In the genomic region with DNA sequence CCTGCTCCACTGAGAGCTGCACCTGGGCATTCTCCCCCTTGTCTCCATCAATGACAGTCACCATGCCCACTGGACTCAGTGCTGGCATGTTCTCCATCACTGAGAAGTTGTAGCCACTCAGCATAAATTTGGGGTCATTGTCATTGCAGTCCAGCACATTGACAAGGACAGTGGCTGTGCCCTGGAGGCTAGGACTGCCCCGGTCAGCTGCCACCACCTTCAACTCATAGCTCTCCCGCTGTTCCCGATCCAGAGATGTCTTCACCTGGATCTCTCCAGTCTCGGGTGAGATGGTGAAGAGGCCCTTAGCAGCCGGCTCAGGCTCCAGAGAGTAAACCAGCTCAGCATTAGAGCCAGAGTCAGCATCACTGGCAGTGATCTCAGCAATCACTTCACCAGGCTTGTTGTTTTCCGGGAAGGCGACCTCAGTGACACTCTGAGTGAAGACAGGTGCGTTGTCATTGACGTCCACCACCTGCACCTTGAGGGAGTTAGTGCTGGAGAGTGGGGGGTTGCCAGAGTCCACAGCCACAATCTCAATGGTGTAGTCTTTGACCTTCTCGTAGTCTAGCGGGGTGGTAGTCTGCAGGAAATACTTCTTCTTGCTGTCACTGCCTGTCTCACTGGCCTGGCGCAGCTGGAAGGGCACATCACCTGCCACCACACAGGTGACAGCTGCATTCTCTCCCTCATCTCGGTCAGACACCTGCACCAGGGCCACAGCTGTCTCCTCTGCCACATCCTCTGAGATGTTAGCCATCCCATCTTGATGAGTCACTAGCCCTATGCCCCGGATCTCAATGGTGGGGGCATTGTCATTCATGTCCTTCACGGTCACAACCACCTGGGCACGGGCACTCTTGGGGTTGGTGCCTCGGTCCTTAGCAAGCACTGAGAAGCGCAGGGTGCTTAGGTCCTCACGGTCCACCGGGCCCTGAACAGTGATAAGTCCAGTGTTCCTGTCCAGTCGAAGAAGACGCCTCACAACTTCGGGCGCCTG, we compare ENCODE assay signal across 15 cellular contexts. TPM values are rescaled to one million over a fixed set of nuclear protein-coding genes. Genes with fewer than 3 reads are reported as not detected.
DNase-seq lines count a peak whose midpoint lies in the region; ATAC-seq and TF ChIP-seq lines count a peak whose summit lies in the region.
"Had no signal": no experiment of that assay in that cellular context is flagged by ENCODE, and none has a peak within 500 bp of the region (broad histone marks: within the 10 kb centered on the region; RNA-seq: fewer than 3 reads in every experiment).

No MANE protein-coding gene starts in this region.

- TF ChIP-seq CTCF in chondrocyte (IDR thresholded peaks at IDR 0.05): no peak

- peaks cover 56% of the 10 kb centered on the region for H3K36me3 Mint-ChIP-seq in chondrocyte (ENCODE audit: low read depth)

- no peak overlapping the region for H4K12ac ChIP-seq in trophoblast cell (ENCODE audit: low read depth, low read length)

- H3K4ac ChIP-seq in trophoblast cell (ENCODE audit: low read depth, low read length): no peak overlapping the region

- H3K27ac ChIP-seq in cingulate gyrus (ENCODE audit: low read depth, low read length) (peak overlapping the region; percentile 77), trophoblast cell (ENCODE audit: low read depth, low read length) (no peak overlapping the region)

- H3K9me3 ChIP-seq in trophoblast cell (ENCODE audit: insufficient read depth, low read depth, low read length): no peaks in the 10 kb centered on the region
- H3K9me3 ChIP-seq: esophagus squamous epithelium had no signal

- no peak overlapping the region for H3K18ac ChIP-seq in trophoblast cell (ENCODE audit: low read length)

- no peaks in the 10 kb centered on the region for H3K27me3 ChIP-seq in trophoblast cell (ENCODE audit: insufficient read depth, low read length)
- H3K27me3 ChIP-seq: esophagus squamous epithelium had no signal

- WGBS in trophoblast cell (ENCODE audit: extremely low coverage, insufficient coverage, insufficient read length): no CpG with 5 or more reads among the region's 24 CpGs

- H2AK5ac ChIP-seq in trophoblast cell (ENCODE audit: low read length): no peak overlapping the region

- H3K4me3 Mint-ChIP-seq in chondrocyte (ENCODE audit: unreplicated experiment): no peak overlapping the region
- H3K4me3 Mint-ChIP-seq: activated CD4-positive, alpha-beta T cell treated with anti-CD3 and anti-CD28 coated beads for 36 hours had no signal

- H3K4me1 ChIP-seq in trophoblast cell (ENCODE audit: control insufficient read depth in 1 of 2, insufficient read depth in 2 of 2, low read length in 2 of 2): peaks cover 7 to 8% of the 10 kb centered on the region in 2 experiments

- H3K27me3 Mint-ChIP-seq in chondrocyte (ENCODE audit: low read depth): no peaks in the 10 kb centered on the region

- no peak overlapping the region for H2AFZ ChIP-seq in trophoblast cell (ENCODE audit: insufficient read depth, low read length, poor library complexity)

- H4K91ac ChIP-seq in trophoblast cell (ENCODE audit: low read depth, low read length): no peak overlapping the region

- no peak overlapping the region for H3K4me3 ChIP-seq in trophoblast cell (ENCODE audit: low read depth, low read length)
- H3K4me3 ChIP-seq: esophagus squamous epithelium had no signal

- no peak overlapping the region for H3K23ac ChIP-seq in trophoblast cell (ENCODE audit: low read length)

- DNase-seq in DMS53 treated with DMSO at 0.1 percent for 48 hours (lab: John Stamatoyannopoulos, UW; ENCODE audit: unreplicated experiment) (peak; percentile 99), NCI-H510A (lab: John Stamatoyannopoulos, UW) (peak; percentile 83), trophoblast cell (peak; percentile 10 to 42), chondrocyte (ENCODE audit: low spot score) (no peak)
- DNase-seq: activated CD4-positive, alpha-beta T cell treated with anti-CD3 and anti-CD28 coated beads for 36 hours; AML-193; effector CD8-positive, alpha-beta T cell; esophagus squamous epithelium; NCI-H1092; NCI-H2171 treated with DMSO at 0.1 percent for 48 hours had no signal

- no peak overlapping the region for H2BK120ac ChIP-seq in trophoblast cell (ENCODE audit: insufficient read depth, low read length, poor library complexity)

- H2BK5ac ChIP-seq in trophoblast cell (ENCODE audit: low read depth, low read length, poor library complexity): no peak overlapping the region

- H3K27ac Mint-ChIP-seq in chondrocyte (ENCODE audit: unreplicated experiment): no peak overlapping the region
- H3K27ac Mint-ChIP-seq: activated CD4-positive, alpha-beta T cell treated with anti-CD3 and anti-CD28 coated beads for 36 hours; activated T-helper 2 cell treated with anti-CD3 and anti-CD28 coated beads, Interferon-gamma antibody, Interleukin-2, Interleukin-4, amounts not matched to agents 10 μg/mL and 5 μg/mL and 100 μg/mL, durations not matched to agents 14 hours and 24 hours and 36 hours had no signal

- no peaks in the 10 kb centered on the region for H3K79me2 ChIP-seq in trophoblast cell (ENCODE audit: control insufficient read depth, insufficient read depth, low read length, poor library complexity)

- no peak overlapping the region for H3K9ac ChIP-seq in trophoblast cell (ENCODE audit: low read length)

- H3K79me1 ChIP-seq in trophoblast cell (ENCODE audit: low read length): no peaks in the 10 kb centered on the region

- H3K14ac ChIP-seq in trophoblast cell (ENCODE audit: low read length): no peak overlapping the region

- H2BK12ac ChIP-seq in trophoblast cell (ENCODE audit: low read length): no peak overlapping the region

- ATAC-seq in GM18909 (IDR thresholded peaks at IDR 0.05; ENCODE audit: poor library complexity, unreplicated experiment) (no peak), HG02981 (IDR thresholded peaks at IDR 0.05; ENCODE audit: unreplicated experiment) (no peak)
- ATAC-seq: activated CD4-positive, alpha-beta T cell treated with anti-CD3 and anti-CD28 coated beads for 36 hours; left colon had no signal

- H3K4me1 Mint-ChIP-seq in chondrocyte (ENCODE audit: low read depth): no peaks in the 10 kb centered on the region
- H3K4me1 Mint-ChIP-seq: activated CD4-positive, alpha-beta T cell treated with anti-CD3 and anti-CD28 coated beads for 36 hours had no signal

- H3K9me3 Mint-ChIP-seq in chondrocyte (ENCODE audit: low read depth): no peaks in the 10 kb centered on the region
- H3K9me3 Mint-ChIP-seq: activated T-helper 2 cell treated with anti-CD3 and anti-CD28 coated beads, Interferon-gamma antibody, Interleukin-2, Interleukin-4, amounts not matched to agents 10 μg/mL and 5 μg/mL and 100 μg/mL, durations not matched to agents 14 hours and 24 hours and 36 hours had no signal

- no peak overlapping the region for H3K4me2 ChIP-seq in trophoblast cell (ENCODE audit: low read length)

- H4K8ac ChIP-seq in trophoblast cell (ENCODE audit: low read depth, low read length): no peak overlapping the region

- H3K36me3 ChIP-seq in trophoblast cell (ENCODE audit: control insufficient read depth in 1 of 2, insufficient read depth in 2 of 2, low read length in 2 of 2): no peaks in the 10 kb centered on the region

RNA-seq across cellular contexts. Expression of gene PCDH1, which starts 13.5 kb away (rescaled TPM):
- polyA plus RNA-seq in trophoblast cell (2013): 5.0 TPM in 2 replicates
- 10.9 to 85.4 TPM (median 82.9 TPM) in 3 replicates for total RNA-seq in chondrocyte
- total RNA-seq: activated CD4-positive, alpha-beta T cell treated with anti-CD3 and anti-CD28 coated beads for 36 hours; activated T-helper 2 cell treated with anti-CD3 and anti-CD28 coated beads, Interferon-gamma antibody, Interleukin-2, Interleukin-4, amounts not matched to agents 10 μg/mL and 5 μg/mL and 100 μg/mL, durations not matched to agents 14 hours and 24 hours and 36 hours had no signal

RNA-seq across cellular contexts. Expression of gene DELE1, which starts 59.0 kb away (rescaled TPM):
- 20.0 and 20.3 TPM in 2 replicates for polyA plus RNA-seq in trophoblast cell (2013)
- total RNA-seq in chondrocyte: 43.8 to 52.4 TPM (median 45.0 TPM) in 3 replicates
